In the genomic region with DNA sequence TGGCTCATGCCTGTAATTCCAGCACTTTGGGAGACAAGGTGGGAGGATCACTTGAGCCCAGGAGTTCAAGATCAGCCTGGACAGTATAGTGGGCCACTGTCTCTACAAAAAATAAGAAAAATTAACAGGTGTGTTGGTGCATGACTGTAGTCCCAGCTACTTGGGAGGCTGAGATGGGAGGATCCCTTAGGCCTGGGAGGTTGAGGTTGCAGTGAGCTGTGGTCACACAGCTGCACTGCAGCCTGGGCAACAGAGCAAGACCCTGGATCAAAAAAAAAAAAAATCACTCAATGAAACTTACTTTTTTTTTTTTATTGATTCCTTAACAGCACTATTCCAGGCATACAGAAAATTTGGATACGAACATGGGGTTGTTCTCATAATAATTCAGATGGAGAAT, we compare ENCODE assay signal across 38 cellular contexts.
"Had no signal": no experiment of that assay in that cellular context is flagged by ENCODE, and none has a peak within 500 bp of the region (broad histone marks: within the 10 kb centered on the region; RNA-seq: fewer than 3 reads in every experiment).

No MANE protein-coding gene starts in this region.

- H3K27ac ChIP-seq: adrenal gland, ascending aorta, body of pancreas, breast epithelium, cardiac muscle cell had no signal

- H3K4me3 Mint-ChIP-seq: activated naive CD4-positive, alpha-beta T cell treated with anti-CD3 and anti-CD28 coated beads for 36 hours; activated naive CD4-positive, alpha-beta T cell treated with anti-CD3 and anti-CD28 coated beads, Interleukin-2, amount 10 ng/mL, durations not matched to agents 7 days and 5 days; activated naive CD4-positive, alpha-beta T cell treated with anti-CD3 and anti-CD28 coated beads, Interleukin-2, amount 50 U/mL, for 24 hours; activated naive CD8-positive, alpha-beta T cell; activated naive CD8-positive, alpha-beta T cell treated with anti-CD3 and anti-CD28 coated beads for 36 hours; activated naive CD8-positive, alpha-beta T cell treated with anti-CD3 and anti-CD28 coated beads, Interleukin-2, amount 10 ng/mL, durations not matched to agents 7 days and 5 days; activated naive CD8-positive, alpha-beta T cell treated with anti-CD3 and anti-CD28 coated beads, Interleukin-2, amount 50 U/mL, for 24 hours; activated T-cell treated with anti-CD3 and anti-CD28 coated beads, Interleukin-2, amount 50 U/mL, for 24 hours; activated T-cell treated with anti-CD3 and anti-CD28 coated beads, Interleukin-2, amount 50 U/mL, for 4 hours; activated T-cell treated with anti-CD3 and anti-CD28 coated beads, Interleukin-2, amount 50 U/mL, for 72 hours; activated T-helper 1 cell treated with anti-CD3 and anti-CD28 coated beads, Interleukin-12 subunit alpha, Interleukin-12 subunit beta, Interleukin-2, Interleukin-4 antibody, amounts not matched to agents 30 ng/mL and 10 ng/mL and 1 ng/mL, durations not matched to agents 14 hours and 24 hours and 36 hours; activated T-helper 17 cell treated with anti-CD3 and anti-CD28 coated beads, Interleukin-2, amount 50 U/mL, for 72 hours; brain; central memory CD8-positive, alpha-beta T cell had no signal

- H3K27me3 Mint-ChIP-seq: activated naive CD4-positive, alpha-beta T cell treated with anti-CD3 and anti-CD28 coated beads, Interleukin-2, amount 10 ng/mL, durations not matched to agents 7 days and 5 days; activated naive CD4-positive, alpha-beta T cell treated with anti-CD3 and anti-CD28 coated beads, Interleukin-2, amount 50 U/mL, for 24 hours; activated naive CD8-positive, alpha-beta T cell; activated naive CD8-positive, alpha-beta T cell treated with anti-CD3 and anti-CD28 coated beads for 36 hours; activated naive CD8-positive, alpha-beta T cell treated with anti-CD3 and anti-CD28 coated beads, Interleukin-2, amount 10 ng/mL, durations not matched to agents 7 days and 5 days; activated naive CD8-positive, alpha-beta T cell treated with anti-CD3 and anti-CD28 coated beads, Interleukin-2, amount 50 U/mL, for 24 hours; activated T-cell treated with anti-CD3 and anti-CD28 coated beads, Interleukin-2, amount 50 U/mL, for 24 hours; activated T-helper 17 cell treated with anti-CD3 and anti-CD28 coated beads, Interleukin-2, amount 50 U/mL, for 72 hours; brain; central memory CD8-positive, alpha-beta T cell had no signal

- ATAC-seq: activated naive CD4-positive, alpha-beta T cell treated with anti-CD3 and anti-CD28 coated beads, Interleukin-2, amount 50 U/mL, for 72 hours; activated naive CD8-positive, alpha-beta T cell treated with anti-CD3 and anti-CD28 coated beads, Interleukin-2, amount 50 U/mL, for 24 hours; activated T-cell treated with anti-CD3 and anti-CD28 coated beads, Interleukin-2, amount 50 U/mL, for 4 hours; activated T-cell treated with anti-CD3 and anti-CD28 coated beads, Interleukin-2, amount 50 U/mL, for 72 hours; activated T-helper 17 cell treated with anti-CD3 and anti-CD28 coated beads, Interleukin-2, amount 50 U/mL, for 72 hours; body of pancreas had no signal

- H3K4me1 Mint-ChIP-seq: brain had no signal

- H3K9me3 ChIP-seq: adrenal gland, ascending aorta, body of pancreas, breast epithelium had no signal

- H3K27ac Mint-ChIP-seq: activated naive CD4-positive, alpha-beta T cell treated with anti-CD3 and anti-CD28 coated beads for 36 hours; activated naive CD4-positive, alpha-beta T cell treated with anti-CD3 and anti-CD28 coated beads, Interleukin-2, amount 10 ng/mL, durations not matched to agents 7 days and 5 days; activated naive CD4-positive, alpha-beta T cell treated with anti-CD3 and anti-CD28 coated beads, Interleukin-2, amount 50 U/mL, for 24 hours; activated naive CD4-positive, alpha-beta T cell treated with anti-CD3 and anti-CD28 coated beads, Interleukin-2, amount 50 U/mL, for 72 hours; activated naive CD8-positive, alpha-beta T cell; activated naive CD8-positive, alpha-beta T cell treated with anti-CD3 and anti-CD28 coated beads for 36 hours; activated naive CD8-positive, alpha-beta T cell treated with anti-CD3 and anti-CD28 coated beads, Interleukin-2, amount 10 ng/mL, durations not matched to agents 7 days and 5 days; activated naive CD8-positive, alpha-beta T cell treated with anti-CD3 and anti-CD28 coated beads, Interleukin-2, amount 50 U/mL, for 24 hours; activated T-cell treated with anti-CD3 and anti-CD28 coated beads, Interleukin-2, amount 50 U/mL, for 24 hours; activated T-cell treated with anti-CD3 and anti-CD28 coated beads, Interleukin-2, amount 50 U/mL, for 72 hours; activated T-helper 1 cell treated with anti-CD3 and anti-CD28 coated beads, Interleukin-12 subunit alpha, Interleukin-12 subunit beta, Interleukin-2, Interleukin-4 antibody, amounts not matched to agents 30 ng/mL and 10 ng/mL and 1 ng/mL, durations not matched to agents 14 hours and 24 hours and 36 hours; activated T-helper 17 cell treated with anti-CD3 and anti-CD28 coated beads, Interleukin-2, amount 50 U/mL, for 72 hours; activated T-helper 2 cell treated with anti-CD3 and anti-CD28 coated beads, Interferon-gamma antibody, Interleukin-2, Interleukin-4, amounts not matched to agents 10 μg/mL and 5 μg/mL and 100 μg/mL, durations not matched to agents 14 hours and 24 hours and 36 hours; brain had no signal

- H3K9me3 Mint-ChIP-seq: activated naive CD4-positive, alpha-beta T cell treated with anti-CD3 and anti-CD28 coated beads for 36 hours; activated naive CD4-positive, alpha-beta T cell treated with anti-CD3 and anti-CD28 coated beads, Interleukin-2, amount 10 ng/mL, durations not matched to agents 7 days and 5 days; activated naive CD4-positive, alpha-beta T cell treated with anti-CD3 and anti-CD28 coated beads, Interleukin-2, amount 50 U/mL, for 24 hours; activated naive CD4-positive, alpha-beta T cell treated with anti-CD3 and anti-CD28 coated beads, Interleukin-2, amount 50 U/mL, for 72 hours; activated naive CD8-positive, alpha-beta T cell treated with anti-CD3 and anti-CD28 coated beads for 36 hours; activated naive CD8-positive, alpha-beta T cell treated with anti-CD3 and anti-CD28 coated beads, Interleukin-2, amount 10 ng/mL, durations not matched to agents 7 days and 5 days; activated naive CD8-positive, alpha-beta T cell treated with anti-CD3 and anti-CD28 coated beads, Interleukin-2, amount 50 U/mL, for 24 hours; activated T-cell treated with anti-CD3 and anti-CD28 coated beads, Interleukin-2, amount 50 U/mL, for 24 hours; activated T-cell treated with anti-CD3 and anti-CD28 coated beads, Interleukin-2, amount 50 U/mL, for 4 hours; activated T-cell treated with anti-CD3 and anti-CD28 coated beads, Interleukin-2, amount 50 U/mL, for 72 hours; activated T-helper 1 cell treated with anti-CD3 and anti-CD28 coated beads, Interleukin-12 subunit alpha, Interleukin-12 subunit beta, Interleukin-2, Interleukin-4 antibody, amounts not matched to agents 30 ng/mL and 10 ng/mL and 1 ng/mL, durations not matched to agents 14 hours and 24 hours and 36 hours; activated T-helper 17 cell treated with anti-CD3 and anti-CD28 coated beads, Interleukin-2, amount 50 U/mL, for 72 hours; central memory CD8-positive, alpha-beta T cell had no signal

- H3K4me3 ChIP-seq: adrenal gland, ascending aorta, body of pancreas, breast epithelium, cardiac muscle cell had no signal

- DNase-seq: activated effector memory CD4-positive, alpha-beta T cell treated with anti-CD3 and anti-CD28 coated beads, Interleukin-2, amount 50 U/mL, for 16 hours; activated effector memory CD4-positive, alpha-beta T cell treated with Interleukin-2 at 50 U/mL for 16 hours; activated gamma-delta T cell; activated gamma-delta T cell treated with Interleukin-2 at 50 U/mL for 16 hours; activated naive CD4-positive, alpha-beta T cell; activated naive CD4-positive, alpha-beta T cell treated with anti-CD3 and anti-CD28 coated beads for 36 hours; activated naive CD4-positive, alpha-beta T cell treated with anti-CD3 and anti-CD28 coated beads, Interleukin-2, amount 10 ng/mL, durations not matched to agents 7 days and 5 days; activated naive CD4-positive, alpha-beta T cell treated with anti-CD3 and anti-CD28 coated beads, Interleukin-2, amount 50 U/mL, for 16 hours; activated naive CD4-positive, alpha-beta T cell treated with Interleukin-2 at 50 U/mL for 16 hours; activated naive CD8-positive, alpha-beta T cell treated with anti-CD3 and anti-CD28 coated beads for 36 hours; activated naive CD8-positive, alpha-beta T cell treated with anti-CD3 and anti-CD28 coated beads, Interleukin-2, amount 10 ng/mL, durations not matched to agents 7 days and 5 days; activated naive CD8-positive, alpha-beta T cell treated with anti-CD3 and anti-CD28 coated beads, Interleukin-2, amount 50 U/mL, for 24 hours; activated T-cell treated with anti-CD3 and anti-CD28 coated beads, Interleukin-2, amount 50 U/mL, for 1 hour; activated T-cell treated with anti-CD3 and anti-CD28 coated beads, Interleukin-2, amount 50 U/mL, for 24 hours; activated T-cell treated with anti-CD3 and anti-CD28 coated beads, Interleukin-2, amount 50 U/mL, for 4 hours; activated T-cell treated with anti-CD3 and anti-CD28 coated beads, Interleukin-2, amount 50 U/mL, for 48 hours; activated T-cell treated with anti-CD3 and anti-CD28 coated beads, Interleukin-2, amount 50 U/mL, for 72 hours; adrenal gland; amniotic stem cell; amygdala; anterior cingulate cortex; aorta; body of pancreas; caudate nucleus; central memory CD4-positive, alpha-beta T cell; cerebellar nuclear complex had no signal

- H3K27me3 ChIP-seq: adrenal gland, ascending aorta, body of pancreas, breast epithelium, cardiac muscle cell had no signal

- H3K4me1 ChIP-seq: adrenal gland, ascending aorta, breast epithelium had no signal

- FAIRE-seq: bronchial epithelial cell had no signal
